ENCODE assay signal across 1 cellular context in the genomic region with DNA sequence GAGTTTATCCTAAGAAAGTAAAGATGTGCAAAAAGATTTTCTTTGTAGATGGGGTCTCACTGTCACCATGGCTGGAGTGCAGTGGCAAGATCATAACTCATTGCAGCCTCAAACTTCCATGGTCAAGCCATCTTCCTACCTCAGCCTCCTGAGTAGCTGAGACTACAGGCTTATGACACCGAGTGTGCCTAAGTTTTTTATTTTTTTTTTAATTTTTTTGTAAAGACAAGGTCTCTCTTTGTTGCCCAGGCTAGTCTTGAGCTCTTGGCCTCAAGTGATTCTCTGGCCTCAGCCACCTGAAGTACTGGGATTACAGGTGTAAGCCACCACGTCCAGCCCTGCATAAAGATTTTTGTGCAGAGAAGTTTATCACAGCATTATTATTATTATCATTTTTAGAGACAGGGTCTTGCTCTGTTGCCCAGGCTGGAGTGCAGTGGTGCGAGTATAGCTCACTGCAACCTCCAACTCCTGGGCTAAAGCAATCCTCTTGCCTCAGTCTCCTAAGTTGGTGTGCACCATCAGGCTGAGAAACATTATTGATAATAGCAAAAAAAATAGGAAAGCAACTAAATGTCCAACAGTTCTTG.
TF ChIP-seq lines count a peak whose summit lies in the region.

No MANE protein-coding gene starts in this region.

TF ChIP-seq in endothelial cell of umbilical vein, 7 proteins besides CTCF, POLR2A, EP300 and RAD21:
- TF ChIP-seq MYC (IDR thresholded peaks at IDR 0.05; ENCODE audit: low read depth, low read length) = no peak
- TF ChIP-seq, protein P1, sequence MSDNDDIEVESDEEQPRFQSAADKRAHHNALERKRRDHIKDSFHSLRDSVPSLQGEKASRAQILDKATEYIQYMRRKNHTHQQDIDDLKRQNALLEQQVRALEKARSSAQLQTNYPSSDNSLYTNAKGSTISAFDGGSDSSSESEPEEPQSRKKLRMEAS (IDR thresholded peaks at IDR 0.05; ENCODE audit: insufficient read depth, insufficient read length) = no peak
- no peak for TF ChIP-seq JUN (IDR thresholded peaks at IDR 0.05; ENCODE audit: borderline replicate concordance, insufficient read depth, insufficient read length, low read depth)
- TF ChIP-seq POLR2AphosphoS5 (IDR thresholded peaks at IDR 0.05; ENCODE audit: insufficient read depth, low read depth, low read length) = no peak
- no peak for TF ChIP-seq GATA2 (IDR thresholded peaks at IDR 0.05; ENCODE audit: insufficient read depth, insufficient read length, low read depth, low read length)
- no peak for TF ChIP-seq FOS (IDR thresholded peaks at IDR 0.05; ENCODE audit: borderline replicate concordance, insufficient read depth, low read length)
- no peak for TF ChIP-seq EZH2 (IDR thresholded peaks at IDR 0.05; ENCODE audit: borderline replicate concordance, low read depth, low read length, severe bottlenecking)
